1 cellular context compared by ENCODE assay signal in genomic region chr16:70685061-70685937, GRCh38.
A peak's percentile ranks its signal among the peaks of the same experiment; 100 is the strongest.
TF ChIP-seq lines count a peak whose summit lies in the region.

No MANE protein-coding gene starts in this region.

TF ChIP-seq in K562, 482 proteins besides CTCF, POLR2A, EP300 and RAD21 (continued from another document and continues in another):
- TF ChIP-seq GABPB2 (CRISPR knock-in tag; conservative IDR thresholded peaks at IDR 0.05): no peak
- TF ChIP-seq POLR2AphosphoS2 (IDR thresholded peaks at IDR 0.05; ENCODE audit: low read length): no peak
- peak; percentile 22; the same call in 1 of the 2 replicates for TF ChIP-seq CREB1 (IDR thresholded peaks at IDR 0.05)
- no peak for TF ChIP-seq CREB1 (CRISPR knock-in tag; IDR thresholded peaks at IDR 0.05)
- TF ChIP-seq DIDO1 (tag; IDR thresholded peaks at IDR 0.05; ENCODE audit: low read depth): no peak
- peak; percentile 57 for TF ChIP-seq SMAD4 (CRISPR knock-in tag; conservative IDR thresholded peaks at IDR 0.05)
- TF ChIP-seq GATAD2B (IDR thresholded peaks at IDR 0.05; ENCODE audit: borderline replicate concordance): no peak
- no peak for TF ChIP-seq TARDBP (IDR thresholded peaks at IDR 0.05)
- peak; percentile 78 for TF ChIP-seq POLR2G (IDR thresholded peaks at IDR 0.05; ENCODE audit: low read depth, low read length)
- TF ChIP-seq, protein P1, sequence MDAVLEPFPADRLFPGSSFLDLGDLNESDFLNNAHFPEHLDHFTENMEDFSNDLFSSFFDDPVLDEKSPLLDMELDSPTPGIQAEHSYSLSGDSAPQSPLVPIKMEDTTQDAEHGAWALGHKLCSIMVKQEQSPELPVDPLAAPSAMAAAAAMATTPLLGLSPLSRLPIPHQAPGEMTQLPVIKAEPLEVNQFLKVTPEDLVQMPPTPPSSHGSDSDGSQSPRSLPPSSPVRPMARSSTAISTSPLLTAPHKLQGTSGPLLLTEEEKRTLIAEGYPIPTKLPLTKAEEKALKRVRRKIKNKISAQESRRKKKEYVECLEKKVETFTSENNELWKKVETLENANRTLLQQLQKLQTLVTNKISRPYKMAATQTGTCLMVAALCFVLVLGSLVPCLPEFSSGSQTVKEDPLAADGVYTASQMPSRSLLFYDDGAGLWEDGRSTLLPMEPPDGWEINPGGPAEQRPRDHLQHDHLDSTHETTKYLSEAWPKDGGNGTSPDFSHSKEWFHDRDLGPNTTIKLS (IDR thresholded peaks at IDR 0.05; ENCODE audit: borderline replicate concordance, low read depth): 0 out of 2 replicates have a peak, but pooled peaks have one; percentile 41
- no peak for TF ChIP-seq PTBP1 (IDR thresholded peaks at IDR 0.05; ENCODE audit: low read depth, low read length)
- no peak for TF ChIP-seq GABPA (tag; conservative IDR thresholded peaks at IDR 0.05; ENCODE audit: low read depth)
- no peak for TF ChIP-seq ATF7 (IDR thresholded peaks at IDR 0.05)
- TF ChIP-seq SMARCA4 (IDR thresholded peaks at IDR 0.05): no peak
- TF ChIP-seq ZNF274 (IDR thresholded peaks at IDR 0.05; ENCODE audit: borderline replicate concordance, low read depth, low read length): no peak
- TF ChIP-seq, protein P2, sequence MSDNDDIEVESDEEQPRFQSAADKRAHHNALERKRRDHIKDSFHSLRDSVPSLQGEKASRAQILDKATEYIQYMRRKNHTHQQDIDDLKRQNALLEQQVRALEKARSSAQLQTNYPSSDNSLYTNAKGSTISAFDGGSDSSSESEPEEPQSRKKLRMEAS (CRISPR knock-in tag; IDR thresholded peaks at IDR 0.05): peak; percentile 30; the same call in 1 of the 2 replicates
- TF ChIP-seq, protein P3, sequence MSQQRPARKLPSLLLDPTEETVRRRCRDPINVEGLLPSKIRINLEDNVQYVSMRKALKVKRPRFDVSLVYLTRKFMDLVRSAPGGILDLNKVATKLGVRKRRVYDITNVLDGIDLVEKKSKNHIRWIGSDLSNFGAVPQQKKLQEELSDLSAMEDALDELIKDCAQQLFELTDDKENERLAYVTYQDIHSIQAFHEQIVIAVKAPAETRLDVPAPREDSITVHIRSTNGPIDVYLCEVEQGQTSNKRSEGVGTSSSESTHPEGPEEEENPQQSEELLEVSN (IDR thresholded peaks at IDR 0.05; ENCODE audit: borderline replicate concordance in 1 of 2, extremely low read depth in 1 of 2, insufficient read depth in 1 of 2, insufficient read length in 1 of 2, low read depth in 1 of 2, low read length in 1 of 2, poor library complexity in 1 of 2, severe bottlenecking in 1 of 2): peak; percentile 9 to 21
- TF ChIP-seq KLF10 (CRISPR knock-in tag; IDR thresholded peaks at IDR 0.05): no peak
- no peak for TF ChIP-seq HMBOX1 (IDR thresholded peaks at IDR 0.05)
- no peak for TF ChIP-seq ZNF561 (CRISPR knock-in tag; conservative IDR thresholded peaks at IDR 0.05)
- TF ChIP-seq CHD1 (IDR thresholded peaks at IDR 0.05; ENCODE audit: low read length): peak; percentile 44
- TF ChIP-seq, protein P4, sequence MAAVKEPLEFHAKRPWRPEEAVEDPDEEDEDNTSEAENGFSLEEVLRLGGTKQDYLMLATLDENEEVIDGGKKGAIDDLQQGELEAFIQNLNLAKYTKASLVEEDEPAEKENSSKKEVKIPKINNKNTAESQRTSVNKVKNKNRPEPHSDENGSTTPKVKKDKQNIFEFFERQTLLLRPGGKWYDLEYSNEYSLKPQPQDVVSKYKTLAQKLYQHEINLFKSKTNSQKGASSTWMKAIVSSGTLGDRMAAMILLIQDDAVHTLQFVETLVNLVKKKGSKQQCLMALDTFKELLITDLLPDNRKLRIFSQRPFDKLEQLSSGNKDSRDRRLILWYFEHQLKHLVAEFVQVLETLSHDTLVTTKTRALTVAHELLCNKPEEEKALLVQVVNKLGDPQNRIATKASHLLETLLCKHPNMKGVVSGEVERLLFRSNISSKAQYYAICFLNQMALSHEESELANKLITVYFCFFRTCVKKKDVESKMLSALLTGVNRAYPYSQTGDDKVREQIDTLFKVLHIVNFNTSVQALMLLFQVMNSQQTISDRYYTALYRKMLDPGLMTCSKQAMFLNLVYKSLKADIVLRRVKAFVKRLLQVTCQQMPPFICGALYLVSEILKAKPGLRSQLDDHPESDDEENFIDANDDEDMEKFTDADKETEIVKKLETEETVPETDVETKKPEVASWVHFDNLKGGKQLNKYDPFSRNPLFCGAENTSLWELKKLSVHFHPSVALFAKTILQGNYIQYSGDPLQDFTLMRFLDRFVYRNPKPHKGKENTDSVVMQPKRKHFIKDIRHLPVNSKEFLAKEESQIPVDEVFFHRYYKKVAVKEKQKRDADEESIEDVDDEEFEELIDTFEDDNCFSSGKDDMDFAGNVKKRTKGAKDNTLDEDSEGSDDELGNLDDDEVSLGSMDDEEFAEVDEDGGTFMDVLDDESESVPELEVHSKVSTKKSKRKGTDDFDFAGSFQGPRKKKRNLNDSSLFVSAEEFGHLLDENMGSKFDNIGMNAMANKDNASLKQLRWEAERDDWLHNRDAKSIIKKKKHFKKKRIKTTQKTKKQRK (IDR thresholded peaks at IDR 0.05; ENCODE audit: borderline replicate concordance, low read depth, low read length): no peak
- no peak for TF ChIP-seq BRD4 (IDR thresholded peaks at IDR 0.05)
- TF ChIP-seq, protein P5, sequence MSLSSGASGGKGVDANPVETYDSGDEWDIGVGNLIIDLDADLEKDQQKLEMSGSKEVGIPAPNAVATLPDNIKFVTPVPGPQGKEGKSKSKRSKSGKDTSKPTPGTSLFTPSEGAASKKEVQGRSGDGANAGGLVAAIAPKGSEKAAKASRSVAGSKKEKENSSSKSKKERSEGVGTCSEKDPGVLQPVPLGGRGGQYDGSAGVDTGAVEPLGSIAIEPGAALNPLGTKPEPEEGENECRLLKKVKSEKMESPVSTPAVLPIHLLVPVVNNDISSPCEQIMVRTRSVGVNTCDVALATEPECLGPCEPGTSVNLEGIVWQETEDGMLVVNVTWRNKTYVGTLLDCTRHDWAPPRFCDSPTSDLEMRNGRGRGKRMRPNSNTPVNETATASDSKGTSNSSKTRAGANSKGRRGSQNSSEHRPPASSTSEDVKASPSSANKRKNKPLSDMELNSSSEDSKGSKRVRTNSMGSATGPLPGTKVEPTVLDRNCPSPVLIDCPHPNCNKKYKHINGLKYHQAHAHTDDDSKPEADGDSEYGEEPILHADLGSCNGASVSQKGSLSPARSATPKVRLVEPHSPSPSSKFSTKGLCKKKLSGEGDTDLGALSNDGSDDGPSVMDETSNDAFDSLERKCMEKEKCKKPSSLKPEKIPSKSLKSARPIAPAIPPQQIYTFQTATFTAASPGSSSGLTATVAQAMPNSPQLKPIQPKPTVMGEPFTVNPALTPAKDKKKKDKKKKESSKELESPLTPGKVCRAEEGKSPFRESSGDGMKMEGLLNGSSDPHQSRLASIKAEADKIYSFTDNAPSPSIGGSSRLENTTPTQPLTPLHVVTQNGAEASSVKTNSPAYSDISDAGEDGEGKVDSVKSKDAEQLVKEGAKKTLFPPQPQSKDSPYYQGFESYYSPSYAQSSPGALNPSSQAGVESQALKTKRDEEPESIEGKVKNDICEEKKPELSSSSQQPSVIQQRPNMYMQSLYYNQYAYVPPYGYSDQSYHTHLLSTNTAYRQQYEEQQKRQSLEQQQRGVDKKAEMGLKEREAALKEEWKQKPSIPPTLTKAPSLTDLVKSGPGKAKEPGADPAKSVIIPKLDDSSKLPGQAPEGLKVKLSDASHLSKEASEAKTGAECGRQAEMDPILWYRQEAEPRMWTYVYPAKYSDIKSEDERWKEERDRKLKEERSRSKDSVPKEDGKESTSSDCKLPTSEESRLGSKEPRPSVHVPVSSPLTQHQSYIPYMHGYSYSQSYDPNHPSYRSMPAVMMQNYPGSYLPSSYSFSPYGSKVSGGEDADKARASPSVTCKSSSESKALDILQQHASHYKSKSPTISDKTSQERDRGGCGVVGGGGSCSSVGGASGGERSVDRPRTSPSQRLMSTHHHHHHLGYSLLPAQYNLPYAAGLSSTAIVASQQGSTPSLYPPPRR (CRISPR knock-in tag; IDR thresholded peaks at IDR 0.05; ENCODE audit: borderline replicate concordance): no peak
- TF ChIP-seq HDAC2 (IDR thresholded peaks at IDR 0.05): no peak
- no peak for TF ChIP-seq RBM39 (optimal IDR thresholded peaks at IDR 0.05; ENCODE audit: low read depth, low read length)
- no peak for TF ChIP-seq ZSCAN32 (CRISPR knock-in tag; IDR thresholded peaks at IDR 0.05)
- no peak for TF ChIP-seq ZNF79 (CRISPR knock-in tag; IDR thresholded peaks at IDR 0.05; ENCODE audit: low read depth)
- TF ChIP-seq EP400 (IDR thresholded peaks at IDR 0.05): no peak
- no peak for TF ChIP-seq HMG20A (CRISPR knock-in tag; conservative IDR thresholded peaks at IDR 0.05)
- TF ChIP-seq ZC3H4 (CRISPR knock-in tag; IDR thresholded peaks at IDR 0.05; ENCODE audit: borderline replicate concordance): no peak
- TF ChIP-seq POLR2AphosphoS5 (IDR thresholded peaks at IDR 0.05; ENCODE audit: control insufficient read depth, insufficient read depth, low read depth, low read length): no peak
- TF ChIP-seq SP1 (CRISPR knock-in tag; IDR thresholded peaks at IDR 0.05): no peak
- TF ChIP-seq, protein P6, sequence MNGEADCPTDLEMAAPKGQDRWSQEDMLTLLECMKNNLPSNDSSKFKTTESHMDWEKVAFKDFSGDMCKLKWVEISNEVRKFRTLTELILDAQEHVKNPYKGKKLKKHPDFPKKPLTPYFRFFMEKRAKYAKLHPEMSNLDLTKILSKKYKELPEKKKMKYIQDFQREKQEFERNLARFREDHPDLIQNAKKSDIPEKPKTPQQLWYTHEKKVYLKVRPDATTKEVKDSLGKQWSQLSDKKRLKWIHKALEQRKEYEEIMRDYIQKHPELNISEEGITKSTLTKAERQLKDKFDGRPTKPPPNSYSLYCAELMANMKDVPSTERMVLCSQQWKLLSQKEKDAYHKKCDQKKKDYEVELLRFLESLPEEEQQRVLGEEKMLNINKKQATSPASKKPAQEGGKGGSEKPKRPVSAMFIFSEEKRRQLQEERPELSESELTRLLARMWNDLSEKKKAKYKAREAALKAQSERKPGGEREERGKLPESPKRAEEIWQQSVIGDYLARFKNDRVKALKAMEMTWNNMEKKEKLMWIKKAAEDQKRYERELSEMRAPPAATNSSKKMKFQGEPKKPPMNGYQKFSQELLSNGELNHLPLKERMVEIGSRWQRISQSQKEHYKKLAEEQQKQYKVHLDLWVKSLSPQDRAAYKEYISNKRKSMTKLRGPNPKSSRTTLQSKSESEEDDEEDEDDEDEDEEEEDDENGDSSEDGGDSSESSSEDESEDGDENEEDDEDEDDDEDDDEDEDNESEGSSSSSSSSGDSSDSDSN (IDR thresholded peaks at IDR 0.05; ENCODE audit: borderline replicate concordance in 1 of 2, low read depth in 2 of 2, low read length in 2 of 2): peak in 1 of 2 experiments; percentile 69; a peak in 2 of 4 replicates
- TF ChIP-seq CBFA2T2 (conservative IDR thresholded peaks at IDR 0.05): no peak
- no peak for TF ChIP-seq FOXA1 (IDR thresholded peaks at IDR 0.05; ENCODE audit: borderline replicate concordance)
- TF ChIP-seq HMGXB4 (CRISPR knock-in tag; IDR thresholded peaks at IDR 0.05): 0 out of 2 replicates have a peak, but pooled peaks have one; percentile 24
- TF ChIP-seq, protein P7, sequence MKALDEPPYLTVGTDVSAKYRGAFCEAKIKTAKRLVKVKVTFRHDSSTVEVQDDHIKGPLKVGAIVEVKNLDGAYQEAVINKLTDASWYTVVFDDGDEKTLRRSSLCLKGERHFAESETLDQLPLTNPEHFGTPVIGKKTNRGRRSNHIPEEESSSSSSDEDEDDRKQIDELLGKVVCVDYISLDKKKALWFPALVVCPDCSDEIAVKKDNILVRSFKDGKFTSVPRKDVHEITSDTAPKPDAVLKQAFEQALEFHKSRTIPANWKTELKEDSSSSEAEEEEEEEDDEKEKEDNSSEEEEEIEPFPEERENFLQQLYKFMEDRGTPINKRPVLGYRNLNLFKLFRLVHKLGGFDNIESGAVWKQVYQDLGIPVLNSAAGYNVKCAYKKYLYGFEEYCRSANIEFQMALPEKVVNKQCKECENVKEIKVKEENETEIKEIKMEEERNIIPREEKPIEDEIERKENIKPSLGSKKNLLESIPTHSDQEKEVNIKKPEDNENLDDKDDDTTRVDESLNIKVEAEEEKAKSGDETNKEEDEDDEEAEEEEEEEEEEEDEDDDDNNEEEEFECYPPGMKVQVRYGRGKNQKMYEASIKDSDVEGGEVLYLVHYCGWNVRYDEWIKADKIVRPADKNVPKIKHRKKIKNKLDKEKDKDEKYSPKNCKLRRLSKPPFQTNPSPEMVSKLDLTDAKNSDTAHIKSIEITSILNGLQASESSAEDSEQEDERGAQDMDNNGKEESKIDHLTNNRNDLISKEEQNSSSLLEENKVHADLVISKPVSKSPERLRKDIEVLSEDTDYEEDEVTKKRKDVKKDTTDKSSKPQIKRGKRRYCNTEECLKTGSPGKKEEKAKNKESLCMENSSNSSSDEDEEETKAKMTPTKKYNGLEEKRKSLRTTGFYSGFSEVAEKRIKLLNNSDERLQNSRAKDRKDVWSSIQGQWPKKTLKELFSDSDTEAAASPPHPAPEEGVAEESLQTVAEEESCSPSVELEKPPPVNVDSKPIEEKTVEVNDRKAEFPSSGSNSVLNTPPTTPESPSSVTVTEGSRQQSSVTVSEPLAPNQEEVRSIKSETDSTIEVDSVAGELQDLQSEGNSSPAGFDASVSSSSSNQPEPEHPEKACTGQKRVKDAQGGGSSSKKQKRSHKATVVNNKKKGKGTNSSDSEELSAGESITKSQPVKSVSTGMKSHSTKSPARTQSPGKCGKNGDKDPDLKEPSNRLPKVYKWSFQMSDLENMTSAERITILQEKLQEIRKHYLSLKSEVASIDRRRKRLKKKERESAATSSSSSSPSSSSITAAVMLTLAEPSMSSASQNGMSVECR (CRISPR knock-in tag; IDR thresholded peaks at IDR 0.05): 0 out of 2 replicates have a peak, but pooled peaks have one; percentile 17
